Comparison of ENCODE assay signal across 20 cellular contexts in the genomic region with DNA sequence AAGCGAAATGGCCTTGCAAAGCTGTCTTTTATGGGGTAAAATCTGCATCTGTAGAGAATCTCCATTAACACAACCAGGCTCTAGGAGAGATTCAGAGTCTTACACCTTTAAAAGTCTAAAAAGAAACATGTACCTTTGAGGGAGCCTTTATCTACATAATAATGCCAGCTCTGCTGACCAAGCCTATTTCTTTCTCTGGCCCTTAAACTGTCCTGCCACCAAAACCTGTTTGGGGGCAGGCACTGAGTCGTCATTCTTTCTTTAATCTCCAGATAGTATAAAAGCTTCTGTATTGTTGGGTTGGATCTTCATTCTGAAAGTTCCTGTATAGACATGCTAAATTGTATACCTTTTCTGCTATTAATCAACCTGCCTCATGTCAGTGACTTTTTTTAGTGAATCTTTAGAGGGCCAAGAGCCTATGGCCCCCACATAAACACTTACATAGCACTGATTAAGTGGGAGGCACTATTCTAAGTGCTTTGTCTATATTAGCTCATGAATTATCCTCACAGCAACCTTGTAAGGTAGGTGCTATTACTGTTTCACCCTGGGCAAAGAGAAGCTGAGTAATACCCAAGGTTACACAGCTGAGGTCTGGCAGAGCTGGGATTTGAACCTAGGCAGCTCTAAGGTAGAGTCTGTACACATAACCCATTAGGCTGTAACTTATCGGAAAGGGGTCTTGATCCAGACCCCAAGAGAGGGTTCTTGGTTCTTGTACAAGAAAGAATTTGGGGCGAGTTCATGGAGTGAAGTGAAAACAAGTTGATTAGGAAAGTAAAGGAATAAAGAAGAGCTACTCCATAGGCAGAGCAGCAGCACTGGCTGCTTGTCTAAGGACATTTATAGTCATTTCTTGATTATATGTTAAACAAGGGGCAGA.
DNase-seq lines count a peak whose midpoint lies in the region; ATAC-seq lines count a peak whose summit lies in the region.
"Had no signal": no experiment of that assay in that cellular context is flagged by ENCODE, and none has a peak within 500 bp of the region (broad histone marks: within the 10 kb centered on the region; RNA-seq: fewer than 3 reads in every experiment).

No MANE protein-coding gene starts in this region.

- H3K4me3 ChIP-seq in CD8-positive, alpha-beta memory T cell (ENCODE audit: low read length): no peak overlapping the region
- H3K4me3 ChIP-seq in Karpas-422 (ENCODE audit: low read length): no peak overlapping the region
- H3K4me3 ChIP-seq in iPS-15b (ENCODE audit: low read depth, low read length): peak overlapping the region; percentile 19
- H3K4me3 ChIP-seq: PC-9, SJCRH30 had no signal

- CTCF ChIA-PET in CD8-positive, alpha-beta memory T cell (lab: Charles Lee): no interaction called here

- POLR2A ChIA-PET in CD8-positive, alpha-beta memory T cell (lab: Charles Lee): no interaction called here

- no peak overlapping the region for H3K9ac ChIP-seq in Karpas-422 (ENCODE audit: low read length)
- no peak overlapping the region for H3K9ac ChIP-seq in iPS-15b (ENCODE audit: low read depth, low read length)

- peaks cover 0 to 3% (median 0%) of the 10 kb centered on the region in 3 donors for H3K36me3 Mint-ChIP-seq in CD8-positive, alpha-beta memory T cell
- no peaks in the 10 kb centered on the region for H3K36me3 Mint-ChIP-seq in dendritic cell treated with granulocyte-macrophage colony-stimulating factor and Interleukin-4, amounts not matched to agents 40 ng/mL and 50 ng/mL, for 4 days (ENCODE audit: low read depth)

- peaks cover 0 to 6% (median 3%) of the 10 kb centered on the region in 5 donors for H3K9me3 Mint-ChIP-seq in CD8-positive, alpha-beta memory T cell
- H3K9me3 Mint-ChIP-seq in dendritic cell treated with granulocyte-macrophage colony-stimulating factor and Interleukin-4, amounts not matched to agents 40 ng/mL and 50 ng/mL, for 4 days: no peaks in the 10 kb centered on the region

- no peaks in the 10 kb centered on the region for H3K9me2 ChIP-seq in Karpas-422 (replicated peaks; ENCODE audit: insufficient read depth, low read length)

- intact Hi-C loops in dendritic cell treated with granulocyte-macrophage colony-stimulating factor and Interleukin-4, amounts not matched to agents 40 ng/mL and 50 ng/mL, for 4 days (cut with micrococcal nuclease): no loop called here

- no peaks in the 10 kb centered on the region for H3K27me3 ChIP-seq in CD8-positive, alpha-beta memory T cell (ENCODE audit: insufficient read depth, low read length, poor library complexity, severe bottlenecking)
- H3K27me3 ChIP-seq in Karpas-422 (ENCODE audit: low read length): no peaks in the 10 kb centered on the region
- no peaks in the 10 kb centered on the region for H3K27me3 ChIP-seq in iPS-15b (ENCODE audit: control insufficient read depth, insufficient read depth, low read length)
- H3K27me3 ChIP-seq: SJCRH30 had no signal

- no peak for ATAC-seq in GM19351 (IDR thresholded peaks at IDR 0.05; ENCODE audit: unreplicated experiment)

- no peaks in the 10 kb centered on the region for H3K4me1 Mint-ChIP-seq in CD8-positive, alpha-beta memory T cell
- peaks cover 31% of the 10 kb centered on the region for H3K4me1 Mint-ChIP-seq in dendritic cell treated with granulocyte-macrophage colony-stimulating factor and Interleukin-4, amounts not matched to agents 40 ng/mL and 50 ng/mL, for 4 days (ENCODE audit: low read depth)
- H3K4me1 Mint-ChIP-seq: CD4-positive, alpha-beta memory T cell had no signal

- no peaks in the 10 kb centered on the region for H3K4me1 ChIP-seq in CD8-positive, alpha-beta memory T cell (ENCODE audit: insufficient read depth, low read length)
- H3K4me1 ChIP-seq in Karpas-422 (ENCODE audit: low read length) (peaks cover 16% of the 10 kb centered on the region), iPS-15b (ENCODE audit: control insufficient read depth, insufficient read depth, low read length) (peaks cover 29% of the 10 kb centered on the region)
- H3K4me1 ChIP-seq: SJCRH30 had no signal

- H3K4me2 ChIP-seq in Karpas-422 (ENCODE audit: low read depth, low read length, poor library complexity, severe bottlenecking): no peak overlapping the region
- H3K4me2 ChIP-seq: PC-9 had no signal

- no peaks in the 10 kb centered on the region for H4K20me1 ChIP-seq in Karpas-422 (ENCODE audit: insufficient read depth, low read depth, low read length)

- no peaks in the 10 kb centered on the region for H3K36me3 ChIP-seq in CD8-positive, alpha-beta memory T cell (ENCODE audit: insufficient read depth, low read length)
- no peaks in the 10 kb centered on the region for H3K36me3 ChIP-seq in Karpas-422 (ENCODE audit: insufficient read depth, low read length)
- no peaks in the 10 kb centered on the region for H3K36me3 ChIP-seq in iPS-15b (ENCODE audit: control insufficient read depth, insufficient read depth, low read length)
- H3K36me3 ChIP-seq: SJCRH30 had no signal

- DNase-seq in CD8-positive, alpha-beta memory T cell: no peak
- DNase-seq in Karpas-422 (peak; percentile 14), hepatic stellate cell (ENCODE audit: low spot score) (no peak), mesenteric fat pad (ENCODE audit: low spot score) (no peak)
- no peak for DNase-seq in stimulated activated CD8-positive, alpha-beta memory T cell treated with anti-CD3 and anti-CD28 coated beads, Interleukin-4, amount 100 ng/mL, for 48 hours
- DNase-seq: CD4-positive, alpha-beta memory T cell; DMS79 treated with DMSO at 0.1 percent for 48 hours; GOT3; KG1; NCI-H1048; NCI-H1436 treated with DMSO at 0.1 percent for 48 hours; NCI-H2029 treated with DMSO at 0.1 percent for 48 hours; NCI-H2171 treated with DMSO at 0.1 percent for 48 hours; NCI-H446 treated with DMSO at 0.1 percent for 48 hours; PC-9; SJCRH30 had no signal

- peaks cover 0 to 16% of the 10 kb centered on the region in 2 donors for H3K27me3 Mint-ChIP-seq in CD8-positive, alpha-beta memory T cell
- H3K27me3 Mint-ChIP-seq in dendritic cell treated with granulocyte-macrophage colony-stimulating factor and Interleukin-4, amounts not matched to agents 40 ng/mL and 50 ng/mL, for 4 days: no peaks in the 10 kb centered on the region

- peak overlapping the region; percentile 38 for H3K27ac ChIP-seq in CD8-positive, alpha-beta memory T cell (ENCODE audit: low read depth, low read length)
- no peak overlapping the region for H3K27ac ChIP-seq in Karpas-422 (ENCODE audit: low read length)
- H3K27ac ChIP-seq: 22Rv1, PC-9, SJCRH30 had no signal

- H3K9me3 ChIP-seq in CD8-positive, alpha-beta memory T cell (ENCODE audit: low read length): no peaks in the 10 kb centered on the region
- peaks cover 9% of the 10 kb centered on the region; the same call in 1 of the 2 replicates for H3K9me3 ChIP-seq in Karpas-422 (ENCODE audit: low read length)
- no peaks in the 10 kb centered on the region for H3K9me3 ChIP-seq in iPS-15b (ENCODE audit: control insufficient read depth, insufficient read depth, low read length)
- H3K9me3 ChIP-seq: SJCRH30 had no signal

- peak overlapping the region in 1 of 8 donors; percentile 19 for H3K27ac Mint-ChIP-seq in CD8-positive, alpha-beta memory T cell
- peak overlapping the region; percentile 56 for H3K27ac Mint-ChIP-seq in dendritic cell treated with granulocyte-macrophage colony-stimulating factor and Interleukin-4, amounts not matched to agents 40 ng/mL and 50 ng/mL, for 4 days
- H3K27ac Mint-ChIP-seq: CD4-positive, alpha-beta memory T cell had no signal

- no peak overlapping the region for H2AFZ ChIP-seq in Karpas-422 (ENCODE audit: low read length)
- H2AFZ ChIP-seq: PC-9 had no signal

- no peaks in the 10 kb centered on the region for H3K79me2 ChIP-seq in Karpas-422 (ENCODE audit: low read length)

- no peak overlapping the region for H3K4me3 Mint-ChIP-seq in CD8-positive, alpha-beta memory T cell
- H3K4me3 Mint-ChIP-seq in dendritic cell treated with granulocyte-macrophage colony-stimulating factor and Interleukin-4, amounts not matched to agents 40 ng/mL and 50 ng/mL, for 4 days: no peak overlapping the region
- H3K4me3 Mint-ChIP-seq: CD4-positive, alpha-beta memory T cell had no signal
